ENCODE assay signal across 1 cellular context in genomic region chr10:69492091-69492745, GRCh38.
TF ChIP-seq lines count a peak whose summit lies in the region.

No MANE protein-coding gene starts in this region.

TF ChIP-seq in H1, 55 proteins besides CTCF, POLR2A, EP300 and RAD21 (continued from another document):
- no peak for TF ChIP-seq CREB1 (IDR thresholded peaks at IDR 0.05)
- TF ChIP-seq NANOG (IDR thresholded peaks at IDR 0.05; ENCODE audit: insufficient read depth, low read depth, low read length, poor library complexity, severe bottlenecking), result no peak
- no peak for TF ChIP-seq TEAD4 (IDR thresholded peaks at IDR 0.05; ENCODE audit: low read depth, low read length)
